Comparison of ENCODE assay signal across 15 cellular contexts in genomic region chr10:77287647-77288120, GRCh38.
A peak's percentile ranks its signal among the peaks of the same experiment; 100 is the strongest.
DNase-seq lines count a peak whose midpoint lies in the region; FAIRE-seq lines count a peak whose summit lies in the region.
"Had no signal": no experiment of that assay in that cellular context is flagged by ENCODE, and none has a peak within 500 bp of the region (broad histone marks: within the 10 kb centered on the region; RNA-seq: fewer than 3 reads in every experiment).

No MANE protein-coding gene starts in this region.

- no peak overlapping the region for H2BK12ac ChIP-seq in neuronal stem cell (ENCODE audit: low read length)

- no peak overlapping the region for H3K9ac ChIP-seq in GM23248
- H3K9ac ChIP-seq in neuronal stem cell (ENCODE audit: low read depth, low read length, poor library complexity): no peak overlapping the region

- H2AK5ac ChIP-seq in neuronal stem cell (ENCODE audit: low read depth, low read length): no peak overlapping the region

- WGBS in GM23248 (ENCODE audit: low coverage in 1 of 2, low lambda C conversion rate in 2 of 2, missing lambda C conversion rate in 2 of 2), 2 experiments: 85 to 88% methylated on average over 2 of the region's 2 CpGs
- WGBS in neuronal stem cell (ENCODE audit: extremely low coverage in 2 of 2, insufficient read length in 2 of 2, insufficient replicate concordance in 1 of 2), 2 donors: no CpG with 5 or more reads among the region's 2 CpGs

- no peak overlapping the region for H2BK5ac ChIP-seq in neuronal stem cell (ENCODE audit: low read length)

- H2AFZ ChIP-seq in GM23248 (no peak overlapping the region), neuronal stem cell (ENCODE audit: low read length) (no peak overlapping the region)

- no peaks in the 10 kb centered on the region for H3K9me3 ChIP-seq in GM23248 (ENCODE audit: low read depth)
- H3K9me3 ChIP-seq in neuronal stem cell (replicated peaks in 1 of 2; ENCODE audit: control insufficient read depth in 2 of 2, insufficient read depth in 1 of 2, low read depth in 1 of 2, low read length in 2 of 2): no peaks in the 10 kb centered on the region

- H3K18ac ChIP-seq in neuronal stem cell (ENCODE audit: low read length): no peak overlapping the region

- H3K14ac ChIP-seq in neuronal stem cell (ENCODE audit: low read length): no peak overlapping the region

- H3K4me2 ChIP-seq in GM23248 (ENCODE audit: unreplicated experiment) (no peak overlapping the region), neuronal stem cell (ENCODE audit: insufficient read depth, low read length, poor library complexity, severe bottlenecking) (no peak overlapping the region)

- H3F3A ChIP-seq in GM23248 (ENCODE audit: insufficient read depth): peaks cover 31% of the 10 kb centered on the region

- H3K4me1 ChIP-seq in GM23248 (ENCODE audit: insufficient read depth): peaks cover 43% of the 10 kb centered on the region
- H3K4me1 ChIP-seq in neuronal stem cell (ENCODE audit: control insufficient read depth in 2 of 2, insufficient read depth in 1 of 2, low read depth in 1 of 2, low read length in 2 of 2): peaks cover 0 to 25% of the 10 kb centered on the region in 2 donors

- DNase-seq in NCI-H1105 treated with DMSO at 0.1 percent for 48 hours (lab: John Stamatoyannopoulos, UW) (peak; percentile 32), NCI-H1105 (lab: John Stamatoyannopoulos, UW) (no peak), NCI-H748 treated with DMSO at 0.1 percent for 48 hours (lab: John Stamatoyannopoulos, UW) (peak; percentile 77), islet precursor cell (peak; percentile 69), superior temporal gyrus (ENCODE audit: extremely low spot score) (peak; percentile 43), GM23248 (no peak), HTR-8/SVneo (ENCODE audit: insufficient read length, low spot score) (no peak), neuronal stem cell (ENCODE audit: low spot score) (no peak)
- DNase-seq: 8988T; activated CD8-positive, alpha-beta memory T cell treated with anti-CD3 and anti-CD28 coated beads, Interleukin-2, amount 50 U/mL, for 48 hours; amygdala; DND-41; naive B cell; stimulated activated CD4-positive, alpha-beta T cell treated with anti-CD3 and anti-CD28 coated beads, Interleukin-15, amount 100 ng/mL, for 24 hours had no signal

- H4K20me1 ChIP-seq in GM23248 (ENCODE audit: insufficient read depth): no peaks in the 10 kb centered on the region

- H3K79me2 ChIP-seq in GM23248 (ENCODE audit: insufficient read depth): no peaks in the 10 kb centered on the region

- H3K27ac ChIP-seq in GM23248: no peak overlapping the region
- no peak overlapping the region for H3K27ac ChIP-seq in neuronal stem cell (replicated peaks; ENCODE audit: low read length)

- in situ Hi-C loops in GM23248 (cut with MboI): no loop called here

- H3K79me1 ChIP-seq in neuronal stem cell (ENCODE audit: low read depth, low read length): no peaks in the 10 kb centered on the region

- H3K4ac ChIP-seq in neuronal stem cell (ENCODE audit: low read length): no peak overlapping the region

- H3K4me3 ChIP-seq in GM23248: no peak overlapping the region
- no peak overlapping the region for H3K4me3 ChIP-seq in neuronal stem cell (ENCODE audit: low read length in 2 of 2)

- FAIRE-seq in HTR-8/SVneo (lab: Jason Lieb, UNC): no peak
- FAIRE-seq: endometrium had no signal

- no peak overlapping the region for H2BK120ac ChIP-seq in neuronal stem cell (ENCODE audit: low read depth, low read length)

- no peak overlapping the region for H4K8ac ChIP-seq in neuronal stem cell (ENCODE audit: low read depth, low read length)

- H3K9me2 ChIP-seq in GM23248 (ENCODE audit: insufficient read depth): no peaks in the 10 kb centered on the region

- H3K27me3 ChIP-seq in GM23248 (replicated peaks; ENCODE audit: insufficient read depth) (no peaks in the 10 kb centered on the region), neuronal stem cell (ENCODE audit: control insufficient read depth in 3 of 3, insufficient read depth in 3 of 3, low read depth in 1 of 3, low read length in 3 of 3) (no peaks in the 10 kb centered on the region)

- no peak overlapping the region for H3K23ac ChIP-seq in neuronal stem cell (ENCODE audit: low read depth, low read length, poor library complexity)

- no peak overlapping the region for H4K91ac ChIP-seq in neuronal stem cell (ENCODE audit: low read depth, low read length, poor library complexity)

- H3K36me3 ChIP-seq in GM23248 (ENCODE audit: low read depth): no peaks in the 10 kb centered on the region
- H3K36me3 ChIP-seq in neuronal stem cell (replicated peaks in 1 of 2; ENCODE audit: control insufficient read depth in 2 of 2, insufficient read depth in 2 of 2, low read length in 2 of 2): no peaks in the 10 kb centered on the region

- no peak overlapping the region for H2BK15ac ChIP-seq in neuronal stem cell (ENCODE audit: low read length)

Comparison
In these comparisons a context has a peak if more than half of its experiments do, and no peak if none do; other contexts are left out.
1. DNase-seq: peak in NCI-H1105 treated with DMSO at 0.1 percent for 48 hours (single experiment), NCI-H748 treated with DMSO at 0.1 percent for 48 hours (single experiment), islet precursor cell (single experiment) and superior temporal gyrus (single experiment); none in NCI-H1105 (single experiment), GM23248 (single experiment), HTR-8/SVneo (single experiment) and neuronal stem cell (single experiment).